ENCODE assay signal across 29 cellular contexts in the genomic region with DNA sequence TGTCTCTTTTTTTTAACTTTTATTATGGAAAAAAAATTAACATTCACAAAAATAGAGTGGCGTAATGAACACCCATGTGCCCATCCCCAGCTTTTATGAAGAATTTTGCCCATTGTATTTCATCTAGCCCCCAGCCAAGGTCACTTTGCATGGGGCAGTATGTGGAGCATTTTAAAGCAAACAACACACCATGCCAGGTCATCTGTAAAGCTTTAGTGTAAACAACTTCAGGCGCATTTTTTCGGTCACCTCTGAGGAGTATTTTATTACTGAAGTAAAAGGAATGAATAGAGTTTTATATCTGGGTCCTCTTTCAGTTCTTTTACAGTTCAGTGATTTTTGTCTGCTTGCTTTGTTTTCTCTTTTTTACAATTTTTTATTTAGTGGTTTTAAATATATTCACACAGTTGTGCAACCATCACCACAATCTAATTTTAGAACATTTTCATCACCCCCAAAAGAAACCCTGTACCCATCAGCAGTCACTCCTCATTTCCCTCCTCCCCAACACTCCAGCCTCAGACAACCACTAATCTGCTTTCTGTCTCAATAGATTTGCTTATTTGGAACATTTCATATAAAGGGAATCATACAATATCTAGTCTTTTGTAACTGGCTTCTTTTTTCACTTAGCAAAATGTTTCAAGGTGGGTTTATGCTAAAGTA.
DNase-seq lines count a peak whose midpoint lies in the region; ATAC-seq and TF ChIP-seq lines count a peak whose summit lies in the region.
"Had no signal": no experiment of that assay in that cellular context is flagged by ENCODE, and none has a peak within 500 bp of the region (broad histone marks: within the 10 kb centered on the region; RNA-seq: fewer than 3 reads in every experiment).

No MANE protein-coding gene starts in this region.

- peak; percentile 43 for DNase-seq in AG09319 (ENCODE audit: extremely low read depth, low read depth)
- peak; percentile 1 for DNase-seq in SK-N-MC (ENCODE audit: low read depth, low spot score)
- peak; percentile 61 for DNase-seq in left kidney (ENCODE audit: low read depth, low spot score)
- DNase-seq in NCI-H1048 (lab: John Stamatoyannopoulos, UW): no peak
- DNase-seq in NCI-H526 (lab: John Stamatoyannopoulos, UW): no peak
- DNase-seq in gastrocnemius medialis: no peak
- DNase-seq in stimulated activated CD4-positive, alpha-beta T cell treated with anti-CD3 and anti-CD28 coated beads, Interleukin-1b, Interleukin-23, amount 100 ng/mL, for 48 hours: no peak
- DNase-seq: activated CD4-positive, alpha-beta T cell treated with anti-CD3 and anti-CD28 coated beads for 36 hours; activated CD8-positive, alpha-beta T cell treated with anti-CD3 and anti-CD28 coated beads, Interleukin-2, amount 10 ng/mL, durations not matched to agents 7 days and 5 days; aorta; CD4-positive, alpha-beta memory T cell; H9; hypothalamus; immature natural killer cell; mesenchymal stem cell; NCI-H1694; NCI-H2171 treated with DMSO at 0.1 percent for 48 hours; NCI-H526 treated with DMSO at 0.1 percent for 48 hours; right cardiac atrium; stimulated activated CD4-positive, alpha-beta T cell treated with anti-CD3 and anti-CD28 coated beads, Interleukin-12 subunit alpha, Interleukin-12 subunit beta, amount 100 ng/mL, for 4 hours; stimulated activated CD4-positive, alpha-beta T cell treated with anti-CD3 and anti-CD28 coated beads, Interleukin-4, amount 100 ng/mL, for 24 hours; substantia nigra had no signal

- H4K20me1 ChIP-seq in DOHH2 (ENCODE audit: control insufficient read depth, insufficient read depth, low read depth, low read length): no peaks in the 10 kb centered on the region

- peaks cover 10% of the 10 kb centered on the region for H3K9me3 ChIP-seq in DOHH2 (ENCODE audit: control insufficient read depth, insufficient read depth, low read length)
- no peaks in the 10 kb centered on the region for H3K9me3 ChIP-seq in SK-N-MC (ENCODE audit: low read depth, low read length)
- peaks cover 0 to 10% (median 0%) of the 10 kb centered on the region in 3 donors for H3K9me3 ChIP-seq in gastrocnemius medialis
- H3K9me3 ChIP-seq: gastroesophageal sphincter had no signal

- no peaks in the 10 kb centered on the region for H3K9me2 ChIP-seq in DOHH2 (replicated peaks; ENCODE audit: control insufficient read depth, low read length)

- H3F3A ChIP-seq in DOHH2 (ENCODE audit: control insufficient read depth, insufficient read depth): 0 out of 2 replicates have a peak, but pooled peaks cover 2% of the 10 kb centered on the region

- peak overlapping the region; percentile 47 for H3K4me2 ChIP-seq in DOHH2 (ENCODE audit: low read length)

- ATAC-seq in gastrocnemius medialis: no peak
- ATAC-seq: activated CD4-positive, alpha-beta T cell treated with anti-CD3 and anti-CD28 coated beads for 36 hours; activated CD8-positive, alpha-beta T cell treated with anti-CD3 and anti-CD28 coated beads, Interleukin-2, amount 10 ng/mL, durations not matched to agents 7 days and 5 days; gastroesophageal sphincter; K562; left lobe of liver; right cardiac atrium; stimulated activated effector memory CD8-positive, alpha-beta T cell treated with anti-CD3 and anti-CD28 coated beads, Interleukin-12 subunit alpha, Interleukin-12 subunit beta, amount 100 ng/mL, for 72 hours had no signal

- no peaks in the 10 kb centered on the region for H3K36me3 ChIP-seq in DOHH2 (ENCODE audit: control insufficient read depth, low read length)
- H3K36me3 ChIP-seq in SK-N-MC (ENCODE audit: insufficient read depth, low read length): no peaks in the 10 kb centered on the region
- H3K36me3 ChIP-seq in gastrocnemius medialis: no peaks in the 10 kb centered on the region
- H3K36me3 ChIP-seq: esophagus muscularis mucosa, gastroesophageal sphincter had no signal

- in situ Hi-C loops in gastrocnemius medialis (cut with MboI; ENCODE audit: low sequenced_read_pairs in 4 of 4): no loop called here

- peak overlapping the region; percentile 8; the same call in 1 of the 2 replicates for H3K4me3 ChIP-seq in DOHH2 (ENCODE audit: low read length)
- H3K4me3 ChIP-seq in SK-N-MC: no peak overlapping the region
- no peak overlapping the region for H3K4me3 ChIP-seq in gastrocnemius medialis
- H3K4me3 ChIP-seq: coronary artery, esophagus muscularis mucosa, gastroesophageal sphincter, K562 had no signal

- H3K79me2 ChIP-seq in DOHH2 (ENCODE audit: control insufficient read depth, low read length): no peaks in the 10 kb centered on the region

- H3K4me1 ChIP-seq in DOHH2 (ENCODE audit: control insufficient read depth, low read length): peaks cover 22% of the 10 kb centered on the region
- H3K4me1 ChIP-seq in gastrocnemius medialis: peaks cover 0 to 1% of the 10 kb centered on the region in 2 donors

- no peak for TF ChIP-seq POLR2A in gastrocnemius medialis (IDR thresholded peaks at IDR 0.05)

- H3K9ac ChIP-seq in SK-N-MC (ENCODE audit: insufficient read length): no peak overlapping the region

- H3K27me3 ChIP-seq in DOHH2 (ENCODE audit: control insufficient read depth, low read length): peaks cover 10% of the 10 kb centered on the region; the same call in 1 of the 2 replicates
- no peaks in the 10 kb centered on the region for H3K27me3 ChIP-seq in gastrocnemius medialis
- H3K27me3 ChIP-seq: esophagus muscularis mucosa, gastroesophageal sphincter had no signal

- H3K27ac ChIP-seq in DOHH2 (ENCODE audit: low read depth, low read length): peak overlapping the region; percentile 27
- H3K27ac ChIP-seq in SK-N-MC: no peak overlapping the region
- H3K27ac ChIP-seq in gastrocnemius medialis: no peak overlapping the region
- H3K27ac ChIP-seq: coronary artery, esophagus muscularis mucosa, gastroesophageal sphincter had no signal

- TF ChIP-seq CTCF in AG09319 (IDR thresholded peaks at IDR 0.05; ENCODE audit: low read depth, low read length) (no peak), DOHH2 (IDR thresholded peaks at IDR 0.05; ENCODE audit: low read depth, low read length, poor library complexity, severe bottlenecking) (no peak), gastrocnemius medialis (IDR thresholded peaks at IDR 0.05 in 4 of 5, conservative IDR thresholded peaks at IDR 0.05 in 1 of 5) (no peak)

- intact Hi-C loops in gastrocnemius medialis (cut with DNase I; ENCODE audit: low total_unique reads): no loop called here

Comparison
In these comparisons a context has a peak if more than half of its experiments do, and no peak if none do; other contexts are left out.
1. DNase-seq: peak in AG09319 (single experiment), SK-N-MC (single experiment) and left kidney (single experiment); none in NCI-H1048 (single experiment), NCI-H526 (0 of 2), gastrocnemius medialis (0 of 2) and stimulated activated CD4-positive, alpha-beta T cell treated with anti-CD3 and anti-CD28 coated beads, Interleukin-1b, Interleukin-23, amount 100 ng/mL, for 48 hours (single experiment).